Comparison of ENCODE assay signal across 1 cellular context in genomic region chr6:11202513-11203305, GRCh38.
TF ChIP-seq lines count a peak whose summit lies in the region.

No MANE protein-coding gene starts in this region.

TF ChIP-seq in HepG2, 621 proteins besides CTCF, POLR2A, EP300 and RAD21 (continued from another document and continues in another):
- TF ChIP-seq, protein P1, sequence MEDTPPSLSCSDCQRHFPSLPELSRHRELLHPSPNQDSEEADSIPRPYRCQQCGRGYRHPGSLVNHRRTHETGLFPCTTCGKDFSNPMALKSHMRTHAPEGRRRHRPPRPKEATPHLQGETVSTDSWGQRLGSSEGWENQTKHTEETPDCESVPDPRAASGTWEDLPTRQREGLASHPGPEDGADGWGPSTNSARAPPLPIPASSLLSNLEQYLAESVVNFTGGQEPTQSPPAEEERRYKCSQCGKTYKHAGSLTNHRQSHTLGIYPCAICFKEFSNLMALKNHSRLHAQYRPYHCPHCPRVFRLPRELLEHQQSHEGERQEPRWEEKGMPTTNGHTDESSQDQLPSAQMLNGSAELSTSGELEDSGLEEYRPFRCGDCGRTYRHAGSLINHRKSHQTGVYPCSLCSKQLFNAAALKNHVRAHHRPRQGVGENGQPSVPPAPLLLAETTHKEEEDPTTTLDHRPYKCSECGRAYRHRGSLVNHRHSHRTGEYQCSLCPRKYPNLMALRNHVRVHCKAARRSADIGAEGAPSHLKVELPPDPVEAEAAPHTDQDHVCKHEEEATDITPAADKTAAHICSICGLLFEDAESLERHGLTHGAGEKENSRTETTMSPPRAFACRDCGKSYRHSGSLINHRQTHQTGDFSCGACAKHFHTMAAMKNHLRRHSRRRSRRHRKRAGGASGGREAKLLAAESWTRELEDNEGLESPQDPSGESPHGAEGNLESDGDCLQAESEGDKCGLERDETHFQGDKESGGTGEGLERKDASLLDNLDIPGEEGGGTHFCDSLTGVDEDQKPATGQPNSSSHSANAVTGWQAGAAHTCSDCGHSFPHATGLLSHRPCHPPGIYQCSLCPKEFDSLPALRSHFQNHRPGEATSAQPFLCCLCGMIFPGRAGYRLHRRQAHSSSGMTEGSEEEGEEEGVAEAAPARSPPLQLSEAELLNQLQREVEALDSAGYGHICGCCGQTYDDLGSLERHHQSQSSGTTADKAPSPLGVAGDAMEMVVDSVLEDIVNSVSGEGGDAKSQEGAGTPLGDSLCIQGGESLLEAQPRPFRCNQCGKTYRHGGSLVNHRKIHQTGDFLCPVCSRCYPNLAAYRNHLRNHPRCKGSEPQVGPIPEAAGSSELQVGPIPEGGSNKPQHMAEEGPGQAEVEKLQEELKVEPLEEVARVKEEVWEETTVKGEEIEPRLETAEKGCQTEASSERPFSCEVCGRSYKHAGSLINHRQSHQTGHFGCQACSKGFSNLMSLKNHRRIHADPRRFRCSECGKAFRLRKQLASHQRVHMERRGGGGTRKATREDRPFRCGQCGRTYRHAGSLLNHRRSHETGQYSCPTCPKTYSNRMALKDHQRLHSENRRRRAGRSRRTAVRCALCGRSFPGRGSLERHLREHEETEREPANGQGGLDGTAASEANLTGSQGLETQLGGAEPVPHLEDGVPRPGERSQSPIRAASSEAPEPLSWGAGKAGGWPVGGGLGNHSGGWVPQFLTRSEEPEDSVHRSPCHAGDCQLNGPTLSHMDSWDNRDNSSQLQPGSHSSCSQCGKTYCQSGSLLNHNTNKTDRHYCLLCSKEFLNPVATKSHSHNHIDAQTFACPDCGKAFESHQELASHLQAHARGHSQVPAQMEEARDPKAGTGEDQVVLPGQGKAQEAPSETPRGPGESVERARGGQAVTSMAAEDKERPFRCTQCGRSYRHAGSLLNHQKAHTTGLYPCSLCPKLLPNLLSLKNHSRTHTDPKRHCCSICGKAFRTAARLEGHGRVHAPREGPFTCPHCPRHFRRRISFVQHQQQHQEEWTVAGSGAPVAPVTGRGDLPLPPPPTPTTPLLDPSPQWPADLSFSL (CRISPR knock-in tag; IDR thresholded peaks at IDR 0.05): no peak
- TF ChIP-seq ZNF451 (CRISPR knock-in tag; IDR thresholded peaks at IDR 0.05) (no peak), PLRG1 (conservative IDR thresholded peaks at IDR 0.05) (no peak), LBX2 (CRISPR knock-in tag; IDR thresholded peaks at IDR 0.05; ENCODE audit: borderline replicate concordance) (no peak), ARNTL (CRISPR knock-in tag; IDR thresholded peaks at IDR 0.05) (0 out of 2 replicates have a peak, but pooled peaks have one; percentile 23), ZNF230 (CRISPR knock-in tag; IDR thresholded peaks at IDR 0.05) (no peak), SCMH1 (CRISPR knock-in tag; IDR thresholded peaks at IDR 0.05; ENCODE audit: borderline replicate concordance) (no peak), ZKSCAN5 (CRISPR knock-in tag; IDR thresholded peaks at IDR 0.05) (no peak), DZIP1 (CRISPR knock-in tag; IDR thresholded peaks at IDR 0.05) (no peak), RARA (CRISPR knock-in tag; IDR thresholded peaks at IDR 0.05) (peak; percentile 74), HOXA7 (CRISPR knock-in tag; IDR thresholded peaks at IDR 0.05) (no peak), TRIM24 (CRISPR knock-in tag; IDR thresholded peaks at IDR 0.05) (no peak; the same call in 1 of the 2 replicates)
- TF ChIP-seq, protein P2, sequence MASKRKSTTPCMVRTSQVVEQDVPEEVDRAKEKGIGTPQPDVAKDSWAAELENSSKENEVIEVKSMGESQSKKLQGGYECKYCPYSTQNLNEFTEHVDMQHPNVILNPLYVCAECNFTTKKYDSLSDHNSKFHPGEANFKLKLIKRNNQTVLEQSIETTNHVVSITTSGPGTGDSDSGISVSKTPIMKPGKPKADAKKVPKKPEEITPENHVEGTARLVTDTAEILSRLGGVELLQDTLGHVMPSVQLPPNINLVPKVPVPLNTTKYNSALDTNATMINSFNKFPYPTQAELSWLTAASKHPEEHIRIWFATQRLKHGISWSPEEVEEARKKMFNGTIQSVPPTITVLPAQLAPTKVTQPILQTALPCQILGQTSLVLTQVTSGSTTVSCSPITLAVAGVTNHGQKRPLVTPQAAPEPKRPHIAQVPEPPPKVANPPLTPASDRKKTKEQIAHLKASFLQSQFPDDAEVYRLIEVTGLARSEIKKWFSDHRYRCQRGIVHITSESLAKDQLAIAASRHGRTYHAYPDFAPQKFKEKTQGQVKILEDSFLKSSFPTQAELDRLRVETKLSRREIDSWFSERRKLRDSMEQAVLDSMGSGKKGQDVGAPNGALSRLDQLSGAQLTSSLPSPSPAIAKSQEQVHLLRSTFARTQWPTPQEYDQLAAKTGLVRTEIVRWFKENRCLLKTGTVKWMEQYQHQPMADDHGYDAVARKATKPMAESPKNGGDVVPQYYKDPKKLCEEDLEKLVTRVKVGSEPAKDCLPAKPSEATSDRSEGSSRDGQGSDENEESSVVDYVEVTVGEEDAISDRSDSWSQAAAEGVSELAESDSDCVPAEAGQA (IDR thresholded peaks at IDR 0.05; ENCODE audit: low read depth): peak; percentile 71; the same call in 1 of the 2 replicates
- TF ChIP-seq, protein P2 (CRISPR knock-in tag; IDR thresholded peaks at IDR 0.05; ENCODE audit: borderline replicate concordance): no peak
- TF ChIP-seq, protein P3, sequence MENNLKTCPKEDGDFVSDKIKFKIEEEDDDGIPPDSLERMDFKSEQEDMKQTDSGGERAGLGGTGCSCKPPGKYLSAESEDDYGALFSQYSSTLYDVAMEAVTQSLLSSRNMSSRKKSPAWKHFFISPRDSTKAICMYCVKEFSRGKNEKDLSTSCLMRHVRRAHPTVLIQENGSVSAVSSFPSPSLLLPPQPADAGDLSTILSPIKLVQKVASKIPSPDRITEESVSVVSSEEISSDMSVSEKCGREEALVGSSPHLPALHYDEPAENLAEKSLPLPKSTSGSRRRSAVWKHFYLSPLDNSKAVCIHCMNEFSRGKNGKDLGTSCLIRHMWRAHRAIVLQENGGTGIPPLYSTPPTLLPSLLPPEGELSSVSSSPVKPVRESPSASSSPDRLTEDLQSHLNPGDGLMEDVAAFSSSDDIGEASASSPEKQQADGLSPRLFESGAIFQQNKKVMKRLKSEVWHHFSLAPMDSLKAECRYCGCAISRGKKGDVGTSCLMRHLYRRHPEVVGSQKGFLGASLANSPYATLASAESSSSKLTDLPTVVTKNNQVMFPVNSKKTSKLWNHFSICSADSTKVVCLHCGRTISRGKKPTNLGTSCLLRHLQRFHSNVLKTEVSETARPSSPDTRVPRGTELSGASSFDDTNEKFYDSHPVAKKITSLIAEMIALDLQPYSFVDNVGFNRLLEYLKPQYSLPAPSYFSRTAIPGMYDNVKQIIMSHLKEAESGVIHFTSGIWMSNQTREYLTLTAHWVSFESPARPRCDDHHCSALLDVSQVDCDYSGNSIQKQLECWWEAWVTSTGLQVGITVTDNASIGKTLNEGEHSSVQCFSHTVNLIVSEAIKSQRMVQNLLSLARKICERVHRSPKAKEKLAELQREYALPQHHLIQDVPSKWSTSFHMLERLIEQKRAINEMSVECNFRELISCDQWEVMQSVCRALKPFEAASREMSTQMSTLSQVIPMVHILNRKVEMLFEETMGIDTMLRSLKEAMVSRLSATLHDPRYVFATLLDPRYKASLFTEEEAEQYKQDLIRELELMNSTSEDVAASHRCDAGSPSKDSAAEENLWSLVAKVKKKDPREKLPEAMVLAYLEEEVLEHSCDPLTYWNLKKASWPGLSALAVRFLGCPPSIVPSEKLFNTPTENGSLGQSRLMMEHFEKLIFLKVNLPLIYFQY (CRISPR knock-in tag; IDR thresholded peaks at IDR 0.05; ENCODE audit: borderline replicate concordance): peak; percentile 15; the same call in 1 of the 2 replicates
- TF ChIP-seq, protein P4, sequence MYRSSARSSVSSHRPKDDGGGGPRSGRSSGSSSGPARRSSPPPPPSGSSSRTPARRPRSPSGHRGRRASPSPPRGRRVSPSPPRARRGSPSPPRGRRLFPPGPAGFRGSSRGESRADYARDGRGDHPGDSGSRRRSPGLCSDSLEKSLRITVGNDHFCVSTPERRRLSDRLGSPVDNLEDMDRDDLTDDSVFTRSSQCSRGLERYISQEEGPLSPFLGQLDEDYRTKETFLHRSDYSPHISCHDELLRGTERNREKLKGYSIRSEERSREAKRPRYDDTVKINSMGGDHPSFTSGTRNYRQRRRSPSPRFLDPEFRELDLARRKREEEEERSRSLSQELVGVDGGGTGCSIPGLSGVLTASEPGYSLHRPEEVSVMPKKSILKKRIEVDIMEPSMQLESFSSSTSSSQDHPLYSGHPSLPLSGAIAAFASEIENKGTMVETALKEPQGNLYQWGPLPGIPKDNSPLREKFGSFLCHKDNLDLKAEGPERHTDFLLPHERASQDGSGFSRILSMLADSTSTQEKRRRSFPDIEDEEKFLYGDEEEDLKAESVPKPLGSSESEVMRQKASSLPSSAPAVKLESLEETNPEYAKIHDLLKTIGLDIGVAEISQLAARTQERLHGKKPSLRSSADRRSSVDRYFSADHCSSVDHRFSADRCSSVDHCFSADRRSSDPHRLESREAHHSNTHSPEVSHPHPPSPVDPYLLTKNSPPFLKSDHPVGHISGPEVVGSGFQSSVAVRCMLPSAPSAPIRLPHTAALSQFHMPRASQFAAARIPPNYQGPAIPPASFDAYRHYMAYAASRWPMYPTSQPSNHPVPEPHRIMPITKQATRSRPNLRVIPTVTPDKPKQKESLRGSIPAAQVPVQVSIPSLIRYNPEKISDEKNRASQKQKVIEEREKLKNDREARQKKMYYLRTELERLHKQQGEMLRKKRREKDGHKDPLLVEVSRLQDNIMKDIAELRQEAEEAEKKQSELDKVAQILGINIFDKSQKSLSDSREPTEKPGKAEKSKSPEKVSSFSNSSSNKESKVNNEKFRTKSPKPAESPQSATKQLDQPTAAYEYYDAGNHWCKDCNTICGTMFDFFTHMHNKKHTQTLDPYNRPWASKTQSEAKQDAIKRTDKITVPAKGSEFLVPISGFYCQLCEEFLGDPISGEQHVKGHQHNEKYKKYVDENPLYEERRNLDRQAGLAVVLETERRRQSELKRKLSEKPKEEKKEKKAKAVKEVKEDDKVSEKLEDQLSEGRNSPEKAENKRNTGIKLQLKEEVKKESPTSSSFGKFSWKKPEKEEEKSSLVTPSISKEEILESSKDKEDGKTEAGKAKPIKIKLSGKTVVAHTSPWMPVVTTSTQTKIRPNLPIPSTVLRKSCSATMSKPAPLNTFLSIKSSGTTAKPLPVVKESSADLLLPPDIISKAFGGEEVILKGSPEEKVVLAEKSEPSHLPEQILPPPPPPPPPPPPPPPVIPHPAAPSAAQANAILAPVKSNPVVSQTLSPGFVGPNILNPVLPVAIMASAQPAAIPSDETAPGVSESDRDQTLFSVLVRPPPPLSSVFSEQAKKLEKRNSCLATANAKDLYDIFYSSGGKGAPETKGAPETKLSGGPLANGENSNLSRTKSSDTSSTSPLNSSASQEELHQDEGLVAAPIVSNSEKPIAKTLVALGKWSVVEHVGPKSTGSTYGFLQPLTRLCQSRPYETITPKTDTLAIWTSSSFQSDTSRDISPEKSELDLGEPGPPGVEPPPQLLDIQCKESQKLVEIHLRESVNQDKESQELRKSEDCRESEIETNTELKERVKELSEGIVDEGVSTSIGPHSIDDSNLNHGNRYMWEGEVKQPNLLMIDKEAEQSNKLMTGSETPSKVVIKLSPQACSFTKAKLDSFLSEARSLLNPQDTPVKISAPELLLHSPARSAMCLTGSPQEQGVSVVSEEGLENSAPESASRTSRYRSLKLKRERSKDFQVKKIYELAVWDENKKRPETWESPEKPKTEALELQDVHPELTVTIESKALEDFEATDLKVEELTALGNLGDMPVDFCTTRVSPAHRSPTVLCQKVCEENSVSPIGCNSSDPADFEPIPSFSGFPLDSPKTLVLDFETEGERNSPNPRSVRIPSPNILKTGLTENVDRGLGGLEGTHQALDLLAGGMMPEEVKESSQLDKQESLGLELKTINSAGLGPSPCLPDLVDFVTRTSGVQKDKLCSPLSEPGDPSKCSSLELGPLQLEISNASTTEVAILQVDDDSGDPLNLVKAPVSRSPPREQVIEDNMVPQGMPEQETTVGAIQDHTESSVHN (CRISPR knock-in tag; IDR thresholded peaks at IDR 0.05): no peak
